In the genomic region with DNA sequence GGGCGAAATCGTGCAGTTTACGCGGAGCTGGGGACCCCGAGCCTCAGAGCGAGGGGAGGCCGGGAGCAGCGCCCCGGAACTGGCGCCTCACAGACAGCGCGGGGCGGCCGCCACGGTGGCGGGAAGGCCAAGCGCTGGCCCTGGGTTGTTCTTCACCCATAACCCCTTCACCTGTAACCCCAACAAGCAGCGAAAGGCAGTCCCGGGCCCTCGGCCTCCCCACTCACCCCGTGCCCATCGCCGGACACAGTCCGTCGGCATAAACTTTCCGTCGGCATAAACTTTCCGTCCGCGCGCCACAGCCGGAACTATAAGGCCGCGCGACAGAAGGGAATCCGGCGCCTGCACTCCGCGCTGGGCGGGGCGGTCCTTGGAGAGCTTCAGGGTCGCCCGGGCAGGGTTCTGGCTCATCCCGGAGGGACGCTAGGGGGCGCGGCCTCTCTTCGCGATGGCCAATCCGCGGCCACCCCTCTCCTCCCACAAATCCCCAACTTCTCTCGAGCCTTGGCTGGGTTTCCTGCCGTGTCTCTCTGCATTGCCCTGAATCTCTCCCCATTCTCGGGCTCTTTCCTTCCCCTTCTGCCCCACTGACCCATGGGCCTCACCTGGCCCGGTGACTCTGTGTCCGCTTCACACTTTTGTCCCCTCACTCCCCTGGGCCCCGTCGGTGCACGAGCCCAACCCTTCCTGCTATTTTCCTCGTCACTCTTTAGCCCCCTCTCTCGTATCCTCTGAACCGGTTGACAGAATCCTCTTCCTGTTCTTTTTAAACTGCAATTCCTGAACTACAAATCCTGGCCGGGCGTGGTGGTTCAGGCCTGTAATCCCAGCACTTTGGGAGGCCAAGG, we compare ENCODE assay signal across 9 cellular contexts. TPM values are rescaled to one million over a fixed set of nuclear protein-coding genes. Genes with fewer than 3 reads are reported as not detected.
DNase-seq lines count a peak whose midpoint lies in the region; ATAC-seq, FAIRE-seq and TF ChIP-seq lines count a peak whose summit lies in the region.
"Had no signal": no experiment of that assay in that cellular context is flagged by ENCODE, and none has a peak within 500 bp of the region (broad histone marks: within the 10 kb centered on the region; RNA-seq: fewer than 3 reads in every experiment).

Gene INTS14 (minus strand): TSS at position 261 of the 848 bp plus-strand sequence. CDS start 3,751 bp downstream, outside the sequence.

- H3K27ac ChIP-seq in WERI-Rb-1 (peak within 1 kb of the TSS; percentile 94), mammary epithelial cell (ENCODE audit: insufficient read depth, low read depth, low read length) (peak within 1 kb of the TSS; percentile 78), iPS-20b (ENCODE audit: low read length) (peak within 1 kb of the TSS; percentile 73), small intestine (ENCODE audit: low read depth in 1 of 2, low read length in 1 of 2) (peak within 1 kb of the TSS; percentile 93 to 98)

- CTCF ChIA-PET in mammary epithelial cell (lab: Charles Lee; ENCODE audit: low non-redundant PET) = interaction anchor here (0.5 kb wide), 1 partner anchor 259 kb away, joined by 5 read pairs; no protein-coding TSS in a partner anchor

- BruUV-seq in mammary epithelial cell (replicated peaks; lab: Mats Ljungman, UMichigan) = TSS peak; percentile 74

- H3K4me3 ChIP-seq in WERI-Rb-1 (ENCODE audit: low read depth, low read length) (peak within 1 kb of the TSS; percentile 81), mammary epithelial cell (replicated peaks in 1 of 3; ENCODE audit: insufficient read depth in 1 of 3, low read depth in 2 of 3, low read length in 3 of 3) (peak within 1 kb of the TSS; percentile 67 to 85 (median 80)), iPS-20b (ENCODE audit: low read length) (peak within 1 kb of the TSS; percentile 91), small intestine (ENCODE audit: low read depth in 1 of 2, low read length in 2 of 2) (peak within 1 kb of the TSS; percentile 89 to 95)

- WGBS in mammary epithelial cell (ENCODE audit: low coverage, missing lambda C conversion rate) = 2% methylated on average over 18 of the region's 64 CpGs
- WGBS in small intestine, 3 donors = 0 to 1% (median 1%) methylated on average over 55 to 64 of the region's 64 CpGs

- peaks cover 42% of the 10 kb centered on the region for H3K79me2 ChIP-seq in mammary epithelial cell (ENCODE audit: insufficient read depth, low read length)

- DNase-seq in AG08396 (ENCODE audit: low spot score) = peak; percentile 99
- peak; percentile 96 for DNase-seq in NCI-H2227 (lab: John Stamatoyannopoulos, UW; ENCODE audit: unreplicated experiment)
- peak; percentile 98 for DNase-seq in WERI-Rb-1
- DNase-seq in mammary epithelial cell = peak; percentile 95
- peak; percentile 96 for DNase-seq in small intestine

- TF ChIP-seq CTCF in WERI-Rb-1 (IDR thresholded peaks at IDR 0.05; ENCODE audit: low read depth, low read length) (peak; percentile 71), mammary epithelial cell (conservative IDR thresholded peaks at IDR 0.05 in 1 of 2, IDR thresholded peaks at IDR 0.05 in 1 of 2; ENCODE audit: extremely low read depth in 1 of 2, insufficient read depth in 1 of 2, low read depth in 1 of 2, low read length in 2 of 2) (peak in 1 of 2 donors; percentile 55)

- H3K4me2 ChIP-seq in mammary epithelial cell (ENCODE audit: insufficient read depth, low read depth, low read length) = peak within 1 kb of the TSS; percentile 93

- no peaks in the 10 kb centered on the region for H4K20me1 ChIP-seq in mammary epithelial cell (ENCODE audit: insufficient read depth, low read length)

- H3K9ac ChIP-seq in mammary epithelial cell (ENCODE audit: insufficient read depth, low read length) = peak within 1 kb of the TSS; percentile 90
- H3K9ac ChIP-seq in iPS-20b (ENCODE audit: low read depth, low read length) = peak within 1 kb of the TSS; percentile 94

- dilution Hi-C loops in mammary epithelial cell (cut with HindIII; ENCODE audit: low sequenced_read_pairs) = no loop called here

- H3K4me1 ChIP-seq in mammary epithelial cell (ENCODE audit: insufficient read depth, low read length) (peaks cover 22% of the 10 kb centered on the region), iPS-20b (ENCODE audit: insufficient read depth, low read length) (peaks cover 7% of the 10 kb centered on the region; the same call in 1 of the 2 replicates), small intestine (ENCODE audit: control insufficient read depth in 2 of 2, insufficient read depth in 1 of 2, low read depth in 1 of 2, low read length in 1 of 2) (peaks cover 0 to 2% of the 10 kb centered on the region in 2 donors)

- peak within 1 kb of the TSS; percentile 95 for H2AFZ ChIP-seq in mammary epithelial cell (ENCODE audit: low read depth, low read length)

- peak; percentile 94 for ATAC-seq in GM18907 (IDR thresholded peaks at IDR 0.05; ENCODE audit: unreplicated experiment)
- peak; percentile 94 for ATAC-seq in HG03159 (IDR thresholded peaks at IDR 0.05; ENCODE audit: unreplicated experiment)

- H3K27me3 ChIP-seq in WERI-Rb-1 (ENCODE audit: insufficient read depth, low read depth, severe bottlenecking) (no peaks in the 10 kb centered on the region), mammary epithelial cell (ENCODE audit: insufficient read depth, low read length) (no peaks in the 10 kb centered on the region), iPS-20b (ENCODE audit: insufficient read depth, low read length) (no peaks in the 10 kb centered on the region), small intestine (ENCODE audit: control insufficient read depth in 2 of 2, insufficient read depth in 2 of 2, low read length in 2 of 2) (no peaks in the 10 kb centered on the region)

- peaks cover 4% of the 10 kb centered on the region for H3K36me3 ChIP-seq in WERI-Rb-1
- H3K36me3 ChIP-seq in mammary epithelial cell (ENCODE audit: insufficient read depth, low read length) = no peaks in the 10 kb centered on the region
- 0 out of 2 replicates have a peak, but pooled peaks cover 10% of the 10 kb centered on the region for H3K36me3 ChIP-seq in iPS-20b (ENCODE audit: insufficient read depth, low read depth, low read length)
- peaks cover 0 to 2% of the 10 kb centered on the region in 2 donors for H3K36me3 ChIP-seq in small intestine (ENCODE audit: control insufficient read depth in 2 of 2, insufficient read depth in 2 of 2, low read length in 2 of 2)

- H3K9me3 ChIP-seq in WERI-Rb-1 (ENCODE audit: severe bottlenecking) = no peaks in the 10 kb centered on the region
- H3K9me3 ChIP-seq in mammary epithelial cell (replicated peaks; ENCODE audit: insufficient read depth, low read length) = no peaks in the 10 kb centered on the region
- no peaks in the 10 kb centered on the region for H3K9me3 ChIP-seq in iPS-20b (ENCODE audit: insufficient read depth, low read depth, low read length)
- no peaks in the 10 kb centered on the region for H3K9me3 ChIP-seq in small intestine (ENCODE audit: control insufficient read depth, low read depth)

- in situ Hi-C loops in mammary epithelial cell (cut with MboI; ENCODE audit: low sequenced_read_pairs in 2 of 2) = no loop called here

- no peak for FAIRE-seq in small intestine (lab: Jason Lieb, UNC)
- FAIRE-seq: islet of Langerhans had no signal

- intact Hi-C loops in mammary epithelial cell (cut with micrococcal nuclease) = loop anchor here (1.0 to 2.0 kb wide), 3 partner anchors 44 to 246 kb away; no protein-coding TSS in a partner anchor

RNA-seq across cellular contexts. Expression of gene INTS14, which starts in this region (rescaled TPM):
- total RNA-seq in mammary epithelial cell = 10 to 100 TPM; 38.9 to 41.8 TPM
- 39.5 TPM for polyA plus RNA-seq in mammary epithelial cell
- polyA minus RNA-seq in mammary epithelial cell = 37.2 TPM
- polyA plus RNA-seq in small intestine = 10 to 100 TPM; 18.4 to 30.8 (median 19.9) TPM

Comparison
In these comparisons a context has a peak if more than half of its experiments do, and no peak if none do; other contexts are left out.
1. Peak in every context shown above with its lines: DNase-seq, ATAC-seq, H3K4me3 ChIP-seq and H3K27ac ChIP-seq.